ENCODE assay signal across 9 cellular contexts in the genomic region with DNA sequence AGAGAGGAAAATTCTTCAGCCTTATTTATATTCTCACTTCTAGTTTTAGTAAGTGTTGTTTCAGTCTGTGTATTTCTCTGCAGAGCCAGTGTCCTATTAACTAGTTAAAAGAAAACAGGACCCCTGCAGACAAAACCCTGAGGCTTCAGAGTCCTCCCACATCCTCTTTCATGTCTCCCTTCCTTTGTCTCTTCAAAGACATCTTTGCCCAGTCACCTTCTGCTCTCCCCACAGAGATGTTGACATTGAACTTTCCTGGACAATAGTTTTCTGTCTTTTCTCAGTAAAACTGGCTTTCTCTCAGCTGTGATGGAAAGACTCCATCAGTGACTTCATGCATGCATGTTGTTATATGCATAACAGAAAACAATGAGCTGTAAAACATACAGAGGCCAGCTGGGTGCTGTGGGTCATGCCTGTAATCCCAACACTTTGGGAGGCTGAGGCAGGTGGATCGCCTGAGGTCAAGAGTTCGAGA. TPM values are rescaled to one million over a fixed set of nuclear protein-coding genes. Genes with fewer than 3 reads are reported as not detected.
DNase-seq lines count a peak whose midpoint lies in the region; ATAC-seq, FAIRE-seq and TF ChIP-seq lines count a peak whose summit lies in the region.
"Had no signal": no experiment of that assay in that cellular context is flagged by ENCODE, and none has a peak within 500 bp of the region (broad histone marks: within the 10 kb centered on the region; RNA-seq: fewer than 3 reads in every experiment).

No MANE protein-coding gene starts in this region.

- TF ChIP-seq POLR2A in GM12891 (IDR thresholded peaks at IDR 0.05; ENCODE audit: low read depth, low read length) (no peak), breast epithelium (IDR thresholded peaks at IDR 0.05) (no peak)

- no peaks in the 10 kb centered on the region for H3K27me3 ChIP-seq in breast epithelium

- intact Hi-C loops in breast epithelium (cut with DNase I; ENCODE audit: low total_unique reads): no loop called here

- peaks cover 0 to 5% of the 10 kb centered on the region in 2 donors for H3K4me1 ChIP-seq in breast epithelium

- H3K4me3 ChIP-seq in breast epithelium: no peak overlapping the region

- no peak for FAIRE-seq in GM12891 (lab: Jason Lieb, UNC)

- no peaks in the 10 kb centered on the region for H3K9me3 ChIP-seq in breast epithelium

- ATAC-seq in GM19455 (IDR thresholded peaks at IDR 0.05; ENCODE audit: unreplicated experiment) (peak; percentile 84), HG03103 (IDR thresholded peaks at IDR 0.05; ENCODE audit: low read depth, unreplicated experiment) (peak; percentile 90)

- peak overlapping the region; percentile 60 to 66 for H3K27ac ChIP-seq in breast epithelium

- TF ChIP-seq CTCF in breast epithelium (IDR thresholded peaks at IDR 0.05): no peak

- DNase-seq in GM12891 (ENCODE audit: insufficient read length, low spot score): no peak
- no peak for DNase-seq in breast epithelium (ENCODE audit: low spot score in 2 of 2)
- no peak for DNase-seq in NCI-H1694 (lab: John Stamatoyannopoulos, UW)
- no peak for DNase-seq in glomerular visceral epithelial cell (ENCODE audit: extremely low spot score)
- DNase-seq in NCI-H2171 treated with DMSO at 0.1 percent for 48 hours (lab: John Stamatoyannopoulos, UW): no peak
- DNase-seq in Kasumi-1 (lab: John Stamatoyannopoulos, UW): no peak
- DNase-seq: NCI-H2029 treated with DMSO at 0.1 percent for 48 hours had no signal

- no peaks in the 10 kb centered on the region for H3K36me3 ChIP-seq in breast epithelium

TF ChIP-seq in GM12891, 5 proteins besides CTCF, POLR2A, EP300 and RAD21:
- no peak for TF ChIP-seq TAF1 (IDR thresholded peaks at IDR 0.05; ENCODE audit: low read depth, low read length)
- peak; percentile 95 for TF ChIP-seq SPI1 (IDR thresholded peaks at IDR 0.05; ENCODE audit: low read depth, low read length)

RNA-seq across cellular contexts. Expression of a gene that starts 20.2 kb away (rescaled TPM):
- 2.9 TPM for polyA plus RNA-seq in GM12891 (2012; ENCODE audit: low read depth, missing spikeins)
- total RNA-seq in breast epithelium: 100 to 1,000 TPM in 2 of 3 donors, 10 to 100 TPM in 1; 38.1 to 206 (median 103) TPM
